In the genomic region with DNA sequence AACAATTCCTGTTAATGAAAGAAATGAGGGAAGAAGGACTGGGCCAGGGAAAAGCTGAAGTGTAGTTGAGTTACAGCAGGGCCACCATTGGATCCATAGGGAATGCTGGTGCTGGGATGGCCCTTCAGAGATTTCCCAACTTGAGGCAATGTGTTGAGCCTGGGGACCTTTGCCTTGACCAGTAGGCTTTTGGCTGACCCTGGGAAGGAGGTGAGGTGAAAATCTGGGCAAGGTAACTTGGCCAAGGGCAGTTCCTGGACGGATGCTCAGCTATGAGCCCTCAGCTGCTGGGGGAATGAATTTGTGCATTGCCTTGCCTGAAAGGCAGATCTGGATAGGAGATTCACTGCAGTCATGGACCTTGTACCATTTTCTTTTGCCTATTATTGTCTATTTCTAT, we compare ENCODE assay signal across 14 cellular contexts. TPM values are rescaled to one million over a fixed set of nuclear protein-coding genes. Genes with fewer than 3 reads are reported as not detected.
DNase-seq lines count a peak whose midpoint lies in the region; ATAC-seq lines count a peak whose summit lies in the region.
"Had no signal": no experiment of that assay in that cellular context is flagged by ENCODE, and none has a peak within 500 bp of the region (broad histone marks: within the 10 kb centered on the region; RNA-seq: fewer than 3 reads in every experiment).

No MANE protein-coding gene starts in this region.

- peak overlapping the region; percentile 23 for H3K4me3 ChIP-seq in naive thymus-derived CD4-positive, alpha-beta T cell (ENCODE audit: low read length)
- H3K4me3 ChIP-seq: ascending aorta, transverse colon had no signal

- no peaks in the 10 kb centered on the region for H3K9me3 Mint-ChIP-seq in T-helper 2 cell treated with Interferon-gamma antibody and Interleukin-4, amounts not matched to agents 5 μg/mL and 100 μg/mL, for 36 hours
- H3K9me3 Mint-ChIP-seq in naive thymus-derived CD4-positive, alpha-beta T cell = peaks cover 0 to 2% (median 0%) of the 10 kb centered on the region in 11 donors
- H3K9me3 Mint-ChIP-seq in naive thymus-derived CD8-positive, alpha-beta T cell = no peaks in the 10 kb centered on the region

- ATAC-seq in GM21723 (IDR thresholded peaks at IDR 0.05; ENCODE audit: unreplicated experiment) (peak; percentile 38), HG03442 (IDR thresholded peaks at IDR 0.05; ENCODE audit: unreplicated experiment) (peak; percentile 8)
- ATAC-seq in naive thymus-derived CD4-positive, alpha-beta T cell = no peak
- ATAC-seq in naive thymus-derived CD8-positive, alpha-beta T cell = no peak

- no peaks in the 10 kb centered on the region for H3K9me3 ChIP-seq in naive thymus-derived CD4-positive, alpha-beta T cell (ENCODE audit: control insufficient read depth in 2 of 3, low read length in 3 of 3)
- H3K9me3 ChIP-seq: ascending aorta, neutrophil, transverse colon had no signal

- DNase-seq in T-helper 2 cell treated with Interferon-gamma antibody and Interleukin-4, amounts not matched to agents 5 μg/mL and 100 μg/mL, for 36 hours (ENCODE audit: low spot score) = no peak
- DNase-seq in T-helper 2 cell (no peak), iPS-NIHi7 (ENCODE audit: extremely low spot score) (no peak)
- DNase-seq in naive thymus-derived CD4-positive, alpha-beta T cell = no peak
- DNase-seq in stimulated activated CD4-positive, alpha-beta T cell treated with anti-CD3 and anti-CD28 coated beads, Interleukin-1b, Interleukin-23, amount 100 ng/mL, for 48 hours = no peak
- no peak for DNase-seq in naive thymus-derived CD8-positive, alpha-beta T cell
- DNase-seq: 8988T, SIG-M5, transverse colon had no signal

- intact Hi-C loops in naive thymus-derived CD4-positive, alpha-beta T cell (cut with micrococcal nuclease) = no loop called here

- H3K36me3 ChIP-seq in naive thymus-derived CD4-positive, alpha-beta T cell (ENCODE audit: control insufficient read depth in 2 of 3, insufficient read depth in 3 of 3, low read length in 3 of 3) = no peaks in the 10 kb centered on the region
- H3K36me3 ChIP-seq: transverse colon had no signal

- H3K27ac ChIP-seq in naive thymus-derived CD4-positive, alpha-beta T cell (ENCODE audit: low read depth, low read length) = no peak overlapping the region
- H3K27ac ChIP-seq: ascending aorta, epithelial cell of prostate, neutrophil, transverse colon had no signal

- no peaks in the 10 kb centered on the region for H3K27me3 ChIP-seq in naive thymus-derived CD4-positive, alpha-beta T cell (ENCODE audit: control insufficient read depth in 2 of 2, insufficient read depth in 2 of 2, low read length in 2 of 2)
- H3K27me3 ChIP-seq: ascending aorta, neutrophil, transverse colon had no signal

- CTCF ChIA-PET in naive thymus-derived CD4-positive, alpha-beta T cell (lab: Charles Lee) = no interaction called here

- peaks cover 41% of the 10 kb centered on the region for H3K4me1 Mint-ChIP-seq in T-helper 2 cell treated with Interferon-gamma antibody and Interleukin-4, amounts not matched to agents 5 μg/mL and 100 μg/mL, for 36 hours (ENCODE audit: low read depth)
- H3K4me1 Mint-ChIP-seq in naive thymus-derived CD4-positive, alpha-beta T cell = peaks cover 0 to 44% (median 5%) of the 10 kb centered on the region in 7 donors
- peaks cover 5 to 33% (median 12%) of the 10 kb centered on the region in 4 donors for H3K4me1 Mint-ChIP-seq in naive thymus-derived CD8-positive, alpha-beta T cell

- peak overlapping the region; percentile 77 for H3K4me3 Mint-ChIP-seq in T-helper 2 cell treated with Interferon-gamma antibody and Interleukin-4, amounts not matched to agents 5 μg/mL and 100 μg/mL, for 36 hours
- H3K4me3 Mint-ChIP-seq in naive thymus-derived CD4-positive, alpha-beta T cell = peak overlapping the region in 2 of 10 donors; percentile 67 to 71
- H3K4me3 Mint-ChIP-seq in naive thymus-derived CD8-positive, alpha-beta T cell = peak overlapping the region in 2 of 10 donors; percentile 60 to 70

- H3K27me3 Mint-ChIP-seq in T-helper 2 cell treated with Interferon-gamma antibody and Interleukin-4, amounts not matched to agents 5 μg/mL and 100 μg/mL, for 36 hours (ENCODE audit: low read depth) = peaks cover 10% of the 10 kb centered on the region
- peaks cover 0 to 12% (median 0%) of the 10 kb centered on the region in 5 donors for H3K27me3 Mint-ChIP-seq in naive thymus-derived CD4-positive, alpha-beta T cell
- H3K27me3 Mint-ChIP-seq in naive thymus-derived CD8-positive, alpha-beta T cell = peaks cover 2 to 18% (median 4%) of the 10 kb centered on the region in 5 donors

- POLR2A ChIA-PET in naive thymus-derived CD4-positive, alpha-beta T cell (lab: Charles Lee) = interaction anchor here (0.6 kb wide), 1 partner anchor 27 kb away, joined by 3 read pairs; no protein-coding TSS in a partner anchor
- POLR2A ChIA-PET in naive thymus-derived CD8-positive, alpha-beta T cell (lab: Charles Lee) = no interaction called here

- H3K27ac Mint-ChIP-seq in T-helper 2 cell treated with Interferon-gamma antibody and Interleukin-4, amounts not matched to agents 5 μg/mL and 100 μg/mL, for 36 hours = peak overlapping the region; percentile 85
- H3K27ac Mint-ChIP-seq in naive thymus-derived CD4-positive, alpha-beta T cell = peak overlapping the region in 2 of 9 donors; percentile 9 to 33
- peak overlapping the region in 3 of 10 donors; percentile 54 to 90 (median 68) for H3K27ac Mint-ChIP-seq in naive thymus-derived CD8-positive, alpha-beta T cell

- H3K4me1 ChIP-seq in naive thymus-derived CD4-positive, alpha-beta T cell (ENCODE audit: control insufficient read depth in 2 of 2, insufficient read depth in 2 of 2, low read length in 2 of 2) = peaks cover 0 to 44% of the 10 kb centered on the region in 2 donors

- peaks cover 26% of the 10 kb centered on the region for H3K36me3 Mint-ChIP-seq in T-helper 2 cell treated with Interferon-gamma antibody and Interleukin-4, amounts not matched to agents 5 μg/mL and 100 μg/mL, for 36 hours (ENCODE audit: low read depth)
- peaks cover 0 to 37% (median 0%) of the 10 kb centered on the region in 5 donors for H3K36me3 Mint-ChIP-seq in naive thymus-derived CD4-positive, alpha-beta T cell
- no peaks in the 10 kb centered on the region for H3K36me3 Mint-ChIP-seq in naive thymus-derived CD8-positive, alpha-beta T cell

RNA-seq across cellular contexts. Expression of a gene that starts 20.4 kb away (rescaled TPM):
- 100 to 1,000 TPM; 148 to 280 (median 153) TPM for total RNA-seq in naive thymus-derived CD4-positive, alpha-beta T cell
- 10 to 100 TPM; 46.7 to 52.1 TPM for polyA plus RNA-seq in naive thymus-derived CD4-positive, alpha-beta T cell
- total RNA-seq in naive thymus-derived CD8-positive, alpha-beta T cell = 100 to 1,000 TPM; 140 to 153 TPM
- polyA plus RNA-seq in naive thymus-derived CD8-positive, alpha-beta T cell = 10 to 100 TPM; 37.9 to 40.3 (median 38.2) TPM

Comparison
In these comparisons a context has a peak if more than half of its experiments do, and no peak if none do; other contexts are left out.
1. ATAC-seq: peak in GM21723 (single experiment) and HG03442 (single experiment); none in naive thymus-derived CD4-positive, alpha-beta T cell (single experiment) and naive thymus-derived CD8-positive, alpha-beta T cell (0 of 2).